28 cellular contexts compared by ENCODE assay signal in genomic region chr7:36066021-36066664, GRCh38.
"Had no signal": no experiment of that assay in that cellular context is flagged by ENCODE, and none has a peak within 500 bp of the region (broad histone marks: within the 10 kb centered on the region; RNA-seq: fewer than 3 reads in every experiment).

No MANE protein-coding gene starts in this region.

- H2AFZ ChIP-seq: parathyroid adenoma had no signal

- H3K27me3 ChIP-seq: neutrophil, suprapubic skin, thyroid gland, tibial nerve, upper lobe of right lung, uterus had no signal

- H3K79me2 ChIP-seq: parathyroid adenoma had no signal

- H3K9ac ChIP-seq: parathyroid adenoma had no signal

- ATAC-seq: naive thymus-derived CD8-positive, alpha-beta T cell; natural killer cell treated with Interleukin-12 subunit alpha and Interleukin-12 subunit beta and Interleukin-15 and Interleukin-18, amount 100 ng/mL, for 72 hours; psoas muscle; right cardiac atrium; sciatic nerve; stimulated activated memory B cell treated with anti-CD40 and anti-IgM and Interleukin-4, amounts not matched to agents 10 μg/mL and 1 μg/mL and 100 μg/mL, for 72 hours; stimulated activated naive CD8-positive, alpha-beta T cell treated with anti-CD3 and anti-CD28 coated beads, Interleukin-15, amount 100 ng/mL, for 72 hours; stimulated activated naive CD8-positive, alpha-beta T cell treated with anti-CD3 and anti-CD28 coated beads, Interleukin-15, Interleukin-2, amounts not matched to agents 100 U/mL and 50 U/mL, for 24 hours; upper lobe of right lung had no signal

- H3K4me3 ChIP-seq: psoas muscle, suprapubic skin, thoracic aorta, thyroid gland, tibial nerve, upper lobe of right lung, uterus had no signal

- H3K27ac ChIP-seq: parathyroid adenoma, psoas muscle, suprapubic skin, thoracic aorta, thyroid gland, tibial nerve, upper lobe of right lung, uterus had no signal

- H3K9me3 ChIP-seq: neutrophil, psoas muscle, suprapubic skin, thoracic aorta, thyroid gland, tibial nerve, upper lobe of right lung, uterus had no signal

- DNase-seq: naive B cell; naive thymus-derived CD8-positive, alpha-beta T cell; nephron progenitor cell; nucleus accumbens; posterior cingulate gyrus; psoas muscle; right cardiac atrium; small intestine; stimulated activated CD4-positive, alpha-beta T cell treated with anti-CD3 and anti-CD28 coated beads, Interleukin-15, amount 100 ng/mL, for 24 hours; stimulated activated CD4-positive, alpha-beta T cell treated with anti-CD3 and anti-CD28 coated beads, Interleukin-4, amount 100 ng/mL, for 1 hour; stimulated activated CD4-positive, alpha-beta T cell treated with anti-CD3 and anti-CD28 coated beads, Interleukin-4, amount 100 ng/mL, for 4 hours; stimulated activated CD8-positive, alpha-beta memory T cell treated with anti-CD3 and anti-CD28 coated beads, Interleukin-4, amount 100 ng/mL, for 48 hours; stimulated activated naive CD4-positive, alpha-beta T cell; stimulated activated naive CD8-positive, alpha-beta T cell treated with anti-CD3 and anti-CD28 coated beads, Interleukin-15, amount 100 ng/mL, for 72 hours; stimulated activated naive CD8-positive, alpha-beta T cell treated with anti-CD3 and anti-CD28 coated beads, Interleukin-15, Interleukin-2, amounts not matched to agents 100 U/mL and 50 U/mL, for 24 hours; substantia nigra; thyroid gland; trophoblast cell; upper lobe of right lung; uterus had no signal

- FAIRE-seq: small intestine had no signal

- H3K36me3 ChIP-seq: neutrophil, suprapubic skin, thoracic aorta, thyroid gland, tibial nerve, upper lobe of right lung, uterus had no signal

- H3K4me1 ChIP-seq: parathyroid adenoma, suprapubic skin, thyroid gland, tibial nerve, uterus had no signal
